12 cellular contexts compared by ENCODE assay signal in genomic region chr6:139515511-139515910, GRCh38.
DNase-seq lines count a peak whose midpoint lies in the region; ATAC-seq, FAIRE-seq and TF ChIP-seq lines count a peak whose summit lies in the region.
"Had no signal": no experiment of that assay in that cellular context is flagged by ENCODE, and none has a peak within 500 bp of the region (broad histone marks: within the 10 kb centered on the region; RNA-seq: fewer than 3 reads in every experiment).

No MANE protein-coding gene starts in this region.

- H3K27ac ChIP-seq in pancreas, result no peak overlapping the region
- H3K27ac ChIP-seq in CD4-positive, alpha-beta memory T cell (ENCODE audit: low read depth, low read length), result no peak overlapping the region
- H3K27ac ChIP-seq: right atrium auricular region had no signal

- H3K4me3 ChIP-seq in astrocyte of the spinal cord (ENCODE audit: low read depth, low read length) (no peak overlapping the region), pancreas (no peak overlapping the region)
- H3K4me3 ChIP-seq in CD4-positive, alpha-beta memory T cell (ENCODE audit: low read length in 2 of 2), result no peak overlapping the region
- H3K4me3 ChIP-seq: right atrium auricular region had no signal

- POLR2A ChIA-PET in CD4-positive, alpha-beta memory T cell (lab: Charles Lee; ENCODE audit: partially characterized antibody), result interaction anchor here (0.9 kb wide), 1 partner anchor 142 kb away, joined by 4 read pairs; no protein-coding TSS in a partner anchor

- no peaks in the 10 kb centered on the region for H3K9me3 Mint-ChIP-seq in osteocyte (ENCODE audit: unreplicated experiment)
- no peaks in the 10 kb centered on the region for H3K9me3 Mint-ChIP-seq in CD4-positive, alpha-beta memory T cell

- CTCF ChIA-PET in CD4-positive, alpha-beta memory T cell (lab: Charles Lee; ENCODE audit: partially characterized antibody), result no interaction called here

- no peaks in the 10 kb centered on the region for H3K36me3 ChIP-seq in pancreas
- H3K36me3 ChIP-seq in CD4-positive, alpha-beta memory T cell (ENCODE audit: insufficient read depth, low read length), result no peaks in the 10 kb centered on the region
- H3K36me3 ChIP-seq: right atrium auricular region had no signal

- DNase-seq in astrocyte of the spinal cord (ENCODE audit: low read depth, low spot score) (peak; percentile 49), osteocyte (ENCODE audit: extremely low spot score, unreplicated experiment) (no peak), pancreas (no peak)
- DNase-seq in CD4-positive, alpha-beta memory T cell, result no peak
- DNase-seq: midbrain, MM.1S, NCI-H510A had no signal

- in situ Hi-C loops in astrocyte of the spinal cord (cut with HindIII; ENCODE audit: low sequenced_read_pairs), result no loop called here

- H3K27me3 Mint-ChIP-seq in osteocyte (ENCODE audit: unreplicated experiment), result no peaks in the 10 kb centered on the region
- H3K27me3 Mint-ChIP-seq in CD4-positive, alpha-beta memory T cell, result peaks cover 0 to 2% of the 10 kb centered on the region in 2 donors

- no peaks in the 10 kb centered on the region for H3K36me3 Mint-ChIP-seq in osteocyte (ENCODE audit: unreplicated experiment)
- no peaks in the 10 kb centered on the region for H3K36me3 Mint-ChIP-seq in CD4-positive, alpha-beta memory T cell

- intact Hi-C loops in pancreas (cut with DNase I), result no loop called here
- intact Hi-C loops in CD4-positive, alpha-beta memory T cell (cut with micrococcal nuclease), result no loop called here

- no peaks in the 10 kb centered on the region for H3K9me3 ChIP-seq in pancreas
- H3K9me3 ChIP-seq in CD4-positive, alpha-beta memory T cell (ENCODE audit: control insufficient read depth in 1 of 2, low read length in 2 of 2), result no peaks in the 10 kb centered on the region
- H3K9me3 ChIP-seq: right atrium auricular region had no signal

- FAIRE-seq in pancreas (lab: Jason Lieb, UNC), result no peak

- H3K27me3 ChIP-seq in pancreas, result no peaks in the 10 kb centered on the region
- H3K27me3 ChIP-seq in CD4-positive, alpha-beta memory T cell (ENCODE audit: insufficient read depth, low read length), result no peaks in the 10 kb centered on the region
- H3K27me3 ChIP-seq: right atrium auricular region had no signal

- peak overlapping the region; percentile 29 for H3K27ac Mint-ChIP-seq in osteocyte (ENCODE audit: unreplicated experiment)
- H3K27ac Mint-ChIP-seq in CD4-positive, alpha-beta memory T cell, result no peak overlapping the region

- peaks cover 18% of the 10 kb centered on the region for H3K4me1 Mint-ChIP-seq in osteocyte (ENCODE audit: unreplicated experiment)
- peaks cover 6 to 9% (median 7%) of the 10 kb centered on the region in 4 donors for H3K4me1 Mint-ChIP-seq in CD4-positive, alpha-beta memory T cell

- ATAC-seq in GM18502 (IDR thresholded peaks at IDR 0.05; ENCODE audit: poor library complexity, unreplicated experiment) (peak; percentile 72), HG02885 (IDR thresholded peaks at IDR 0.05; ENCODE audit: poor library complexity, unreplicated experiment) (peak; percentile 75), HG03457 (IDR thresholded peaks at IDR 0.05; ENCODE audit: unreplicated experiment) (no peak), pancreas (no peak)
- ATAC-seq: Right ventricle myocardium inferior had no signal

- no peak for TF ChIP-seq CTCF in astrocyte of the spinal cord (IDR thresholded peaks at IDR 0.05; ENCODE audit: low read depth, low read length)
- no peak for TF ChIP-seq CTCF in osteocyte (IDR thresholded peaks at IDR 0.05)
- no peak for TF ChIP-seq CTCF in pancreas (IDR thresholded peaks at IDR 0.05)

- no peaks in the 10 kb centered on the region for H3K4me1 ChIP-seq in pancreas
- peaks cover 8% of the 10 kb centered on the region for H3K4me1 ChIP-seq in CD4-positive, alpha-beta memory T cell (ENCODE audit: insufficient read depth, low read length)
- H3K4me1 ChIP-seq: right atrium auricular region had no signal

- H3K4me3 Mint-ChIP-seq in osteocyte (ENCODE audit: unreplicated experiment), result no peak overlapping the region
- no peak overlapping the region for H3K4me3 Mint-ChIP-seq in CD4-positive, alpha-beta memory T cell

- WGBS in pancreas, 2 donors, result 77 to 87% methylated on average over 3 of the region's 3 CpGs

Comparison
In these comparisons a context has a peak if more than half of its experiments do, and no peak if none do; other contexts are left out.
1. ATAC-seq: peak in GM18502 (single experiment) and HG02885 (single experiment); none in HG03457 (single experiment) and pancreas (0 of 4).